ENCODE assay signal across 2 cellular contexts in the genomic region with DNA sequence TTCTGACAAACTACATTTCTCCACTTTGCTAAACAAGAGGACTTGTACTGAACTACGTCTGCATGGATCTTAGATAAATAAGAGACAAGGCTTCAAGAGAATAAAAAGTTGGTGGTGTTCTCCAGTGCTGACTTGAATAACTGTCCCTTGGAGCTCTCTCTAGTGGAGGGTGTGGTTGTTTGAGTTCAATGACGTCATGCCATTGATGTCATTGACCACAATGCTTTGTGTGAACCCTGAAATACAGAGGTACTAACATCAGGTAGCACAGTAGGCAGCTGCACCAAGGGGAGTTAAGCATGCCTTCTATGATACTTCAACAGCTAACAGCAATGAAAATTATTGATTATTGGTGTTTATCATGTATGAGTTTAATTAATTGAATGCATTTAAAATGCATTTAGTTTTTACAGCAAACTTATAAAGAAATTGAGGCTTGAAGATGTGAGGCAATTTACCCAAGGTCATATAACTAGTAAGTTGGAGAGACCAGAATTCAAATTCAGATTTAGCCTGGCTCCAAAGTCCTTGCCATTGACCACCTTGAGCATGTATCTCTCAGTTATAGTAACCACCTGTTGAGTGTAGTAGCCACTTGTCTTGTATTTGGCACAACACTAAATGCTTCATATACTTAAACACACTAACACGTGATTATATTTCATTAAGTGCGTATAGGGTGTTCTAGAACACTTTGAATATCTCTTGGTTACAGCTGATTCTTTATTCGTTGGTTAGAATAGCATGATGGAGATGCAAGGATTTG.
TF ChIP-seq lines count a peak whose summit lies in the region.

No MANE protein-coding gene starts in this region.

TF ChIP-seq in A549, 52 proteins besides CTCF, POLR2A, EP300 and RAD21 (continued from another document):
- TF ChIP-seq ZFP36 (IDR thresholded peaks at IDR 0.05; ENCODE audit: borderline replicate concordance, partially characterized antibody) (no peak), RARB (CRISPR knock-in tag; IDR thresholded peaks at IDR 0.05) (no peak), RNF2 (IDR thresholded peaks at IDR 0.05; ENCODE audit: borderline replicate concordance, low read depth) (no peak)
- TF ChIP-seq, protein P1, sequence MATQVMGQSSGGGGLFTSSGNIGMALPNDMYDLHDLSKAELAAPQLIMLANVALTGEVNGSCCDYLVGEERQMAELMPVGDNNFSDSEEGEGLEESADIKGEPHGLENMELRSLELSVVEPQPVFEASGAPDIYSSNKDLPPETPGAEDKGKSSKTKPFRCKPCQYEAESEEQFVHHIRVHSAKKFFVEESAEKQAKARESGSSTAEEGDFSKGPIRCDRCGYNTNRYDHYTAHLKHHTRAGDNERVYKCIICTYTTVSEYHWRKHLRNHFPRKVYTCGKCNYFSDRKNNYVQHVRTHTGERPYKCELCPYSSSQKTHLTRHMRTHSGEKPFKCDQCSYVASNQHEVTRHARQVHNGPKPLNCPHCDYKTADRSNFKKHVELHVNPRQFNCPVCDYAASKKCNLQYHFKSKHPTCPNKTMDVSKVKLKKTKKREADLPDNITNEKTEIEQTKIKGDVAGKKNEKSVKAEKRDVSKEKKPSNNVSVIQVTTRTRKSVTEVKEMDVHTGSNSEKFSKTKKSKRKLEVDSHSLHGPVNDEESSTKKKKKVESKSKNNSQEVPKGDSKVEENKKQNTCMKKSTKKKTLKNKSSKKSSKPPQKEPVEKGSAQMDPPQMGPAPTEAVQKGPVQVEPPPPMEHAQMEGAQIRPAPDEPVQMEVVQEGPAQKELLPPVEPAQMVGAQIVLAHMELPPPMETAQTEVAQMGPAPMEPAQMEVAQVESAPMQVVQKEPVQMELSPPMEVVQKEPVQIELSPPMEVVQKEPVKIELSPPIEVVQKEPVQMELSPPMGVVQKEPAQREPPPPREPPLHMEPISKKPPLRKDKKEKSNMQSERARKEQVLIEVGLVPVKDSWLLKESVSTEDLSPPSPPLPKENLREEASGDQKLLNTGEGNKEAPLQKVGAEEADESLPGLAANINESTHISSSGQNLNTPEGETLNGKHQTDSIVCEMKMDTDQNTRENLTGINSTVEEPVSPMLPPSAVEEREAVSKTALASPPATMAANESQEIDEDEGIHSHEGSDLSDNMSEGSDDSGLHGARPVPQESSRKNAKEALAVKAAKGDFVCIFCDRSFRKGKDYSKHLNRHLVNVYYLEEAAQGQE (IDR thresholded peaks at IDR 0.05) = no peak
TF ChIP-seq in A549: peak in this region for 0.

TF ChIP-seq in K562, 482 proteins besides CTCF, POLR2A, EP300 and RAD21 (continued from another document):
- TF ChIP-seq ZNF655 (CRISPR knock-in tag; IDR thresholded peaks at IDR 0.05) (no peak), PHF20 (IDR thresholded peaks at IDR 0.05; ENCODE audit: partially characterized antibody) (no peak), NONO (IDR thresholded peaks at IDR 0.05; ENCODE audit: low read depth in 2 of 2, low read length in 1 of 2) (no peak), ATF3 (IDR thresholded peaks at IDR 0.05) (peak; percentile 96), ATF3 (CRISPR knock-in tag; conservative IDR thresholded peaks at IDR 0.05) (no peak), ZBTB8A (IDR thresholded peaks at IDR 0.05; ENCODE audit: partially characterized antibody) (no peak), CHD1 (IDR thresholded peaks at IDR 0.05; ENCODE audit: low read length) (no peak), CREB1 (IDR thresholded peaks at IDR 0.05) (peak; percentile 60), CREB1 (CRISPR knock-in tag; IDR thresholded peaks at IDR 0.05) (peak; percentile 70), ZNF583 (CRISPR knock-in tag; IDR thresholded peaks at IDR 0.05) (no peak), CREM (IDR thresholded peaks at IDR 0.05; ENCODE audit: low read depth) (peak; percentile 93), ATF1 (CRISPR knock-in tag; IDR thresholded peaks at IDR 0.05) (no peak), ATF1 (tag; IDR thresholded peaks at IDR 0.05) (peak; percentile 90), JUNB (CRISPR knock-in tag; conservative IDR thresholded peaks at IDR 0.05) (peak; percentile 88), RB1 (IDR thresholded peaks at IDR 0.05; ENCODE audit: low read depth) (no peak), SMARCE1 (IDR thresholded peaks at IDR 0.05) (no peak), ZBTB12 (CRISPR knock-in tag; IDR thresholded peaks at IDR 0.05) (peak; percentile 75)
- TF ChIP-seq, protein P2, sequence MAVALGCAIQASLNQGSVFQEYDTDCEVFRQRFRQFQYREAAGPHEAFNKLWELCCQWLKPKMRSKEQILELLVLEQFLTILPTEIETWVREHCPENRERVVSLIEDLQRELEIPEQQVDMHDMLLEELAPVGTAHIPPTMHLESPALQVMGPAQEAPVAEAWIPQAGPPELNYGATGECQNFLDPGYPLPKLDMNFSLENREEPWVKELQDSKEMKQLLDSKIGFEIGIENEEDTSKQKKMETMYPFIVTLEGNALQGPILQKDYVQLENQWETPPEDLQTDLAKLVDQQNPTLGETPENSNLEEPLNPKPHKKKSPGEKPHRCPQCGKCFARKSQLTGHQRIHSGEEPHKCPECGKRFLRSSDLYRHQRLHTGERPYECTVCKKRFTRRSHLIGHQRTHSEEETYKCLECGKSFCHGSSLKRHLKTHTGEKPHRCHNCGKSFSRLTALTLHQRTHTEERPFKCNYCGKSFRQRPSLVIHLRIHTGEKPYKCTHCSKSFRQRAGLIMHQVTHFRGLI (CRISPR knock-in tag; IDR thresholded peaks at IDR 0.05) = 0 out of 2 replicates have a peak, but pooled peaks have one; percentile 43
- TF ChIP-seq, protein P3, sequence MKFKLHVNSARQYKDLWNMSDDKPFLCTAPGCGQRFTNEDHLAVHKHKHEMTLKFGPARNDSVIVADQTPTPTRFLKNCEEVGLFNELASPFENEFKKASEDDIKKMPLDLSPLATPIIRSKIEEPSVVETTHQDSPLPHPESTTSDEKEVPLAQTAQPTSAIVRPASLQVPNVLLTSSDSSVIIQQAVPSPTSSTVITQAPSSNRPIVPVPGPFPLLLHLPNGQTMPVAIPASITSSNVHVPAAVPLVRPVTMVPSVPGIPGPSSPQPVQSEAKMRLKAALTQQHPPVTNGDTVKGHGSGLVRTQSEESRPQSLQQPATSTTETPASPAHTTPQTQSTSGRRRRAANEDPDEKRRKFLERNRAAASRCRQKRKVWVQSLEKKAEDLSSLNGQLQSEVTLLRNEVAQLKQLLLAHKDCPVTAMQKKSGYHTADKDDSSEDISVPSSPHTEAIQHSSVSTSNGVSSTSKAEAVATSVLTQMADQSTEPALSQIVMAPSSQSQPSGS (CRISPR knock-in tag; IDR thresholded peaks at IDR 0.05) = peak; percentile 77; the same call in 1 of the 2 replicates
